1 cellular context compared by ENCODE assay signal in the genomic region with DNA sequence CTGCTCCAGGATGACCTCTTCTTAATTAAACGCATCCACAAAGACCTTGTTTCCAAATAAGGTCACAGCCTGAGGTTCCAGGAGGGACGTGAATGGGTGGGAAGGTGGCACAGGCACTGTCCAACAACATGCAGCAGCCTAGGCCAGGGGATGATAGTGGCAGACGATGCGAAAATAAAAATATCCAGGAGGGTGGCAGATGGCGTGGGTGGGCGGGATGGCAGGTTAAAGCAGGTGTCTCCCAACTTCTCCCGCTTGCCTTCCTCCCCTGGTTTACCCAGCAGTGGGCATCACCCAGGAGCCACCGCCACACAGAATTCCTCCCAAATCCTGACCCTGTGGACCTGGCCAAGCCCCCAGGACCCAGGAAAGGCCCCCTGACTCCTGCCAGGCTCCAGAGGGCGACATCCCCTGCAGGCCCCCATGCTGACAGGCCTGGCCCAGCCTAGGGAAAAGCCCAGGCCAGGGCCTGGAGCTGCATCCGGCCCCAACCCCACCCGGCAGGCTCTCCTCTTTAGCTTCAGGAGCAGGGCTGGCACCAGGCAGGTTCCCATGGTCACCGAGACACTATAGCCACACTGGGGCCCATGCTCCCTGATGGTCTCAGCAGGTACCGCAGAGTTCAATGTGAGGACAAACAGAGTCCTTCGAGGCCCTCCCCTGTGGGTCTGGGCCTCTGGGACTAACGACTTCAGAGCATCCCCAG.
TF ChIP-seq lines count a peak whose summit lies in the region.

No MANE protein-coding gene starts in this region.

TF ChIP-seq in H1, 55 proteins besides CTCF, POLR2A, EP300 and RAD21:
- no peak for TF ChIP-seq CEBPB (IDR thresholded peaks at IDR 0.05; ENCODE audit: low read depth, low read length)
